ENCODE assay signal across 8 cellular contexts in genomic region chr20:62237772-62238568, GRCh38. TPM values are rescaled to one million over a fixed set of nuclear protein-coding genes. Genes with fewer than 3 reads are reported as not detected.
DNase-seq lines count a peak whose midpoint lies in the region; ATAC-seq and TF ChIP-seq lines count a peak whose summit lies in the region.

Gene OSBPL2, plus strand, starts transcription at chr20:62238521. Its CDS starts 17,664 bp downstream, at chr20:62256185.

- H3K4me3 ChIP-seq in dorsolateral prefrontal cortex (peak within 1 kb of the TSS; percentile 51 to 88 (median 77)), lower leg skin (ENCODE audit: low read depth, poor library complexity, severe bottlenecking) (peak within 1 kb of the TSS; percentile 64)

- TF ChIP-seq POLR2A in lower leg skin (IDR thresholded peaks at IDR 0.05), result no peak

- CTCF ChIA-PET in activated CD4-positive, alpha-beta memory T cell treated with anti-CD3 and anti-CD28 coated beads for 36 hours (lab: Charles Lee), result interaction anchor here (0.5 to 1.3 kb wide), 2 partner anchors 64 to 225 kb away, joined by 3 to 4 read pairs; partner anchors contain the start of gene ADRM1

- POLR2A ChIA-PET in activated CD4-positive, alpha-beta memory T cell treated with anti-CD3 and anti-CD28 coated beads for 36 hours (lab: Charles Lee), result interaction anchor here (1.1 kb wide), 1 partner anchor 9 kb away, joined by 3 read pairs; no protein-coding TSS in a partner anchor

- ATAC-seq in GM19438 (IDR thresholded peaks at IDR 0.05; ENCODE audit: low read depth, unreplicated experiment) (peak; percentile 99), HG03575 (IDR thresholded peaks at IDR 0.05; ENCODE audit: extremely low read depth, insufficient number of reproducible peaks, low FRiP score, unreplicated experiment) (peak; percentile 96)

- DNase-seq in CD14-positive monocyte (ENCODE audit: low spot score) (peak; percentile 100), NCI-H82 treated with DMSO at 0.1 percent for 48 hours (lab: John Stamatoyannopoulos, UW; ENCODE audit: unreplicated experiment) (peak; percentile 93), dorsolateral prefrontal cortex (peak; percentile 99 to 100 (median 100)), lower leg skin (ENCODE audit: low spot score in 2 of 2) (peak; percentile 99 to 100)
- DNase-seq in activated CD4-positive, alpha-beta memory T cell treated with anti-CD3 and anti-CD28 coated beads for 36 hours, result peak; percentile 100
- peak; percentile 100 for DNase-seq in stimulated activated CD4-positive, alpha-beta T cell treated with anti-CD3 and anti-CD28 coated beads, Interleukin-4, amount 100 ng/mL, for 48 hours (ENCODE audit: low read depth in 2 of 2)

- peaks cover 1 to 3% (median 2%) of the 10 kb centered on the region in 3 donors for H3K27me3 Mint-ChIP-seq in CD14-positive monocyte (ENCODE audit: low read depth in 3 of 3)
- no peaks in the 10 kb centered on the region for H3K27me3 Mint-ChIP-seq in activated CD4-positive, alpha-beta memory T cell treated with anti-CD3 and anti-CD28 coated beads for 36 hours

- H3K36me3 Mint-ChIP-seq in CD14-positive monocyte, result peaks cover 16 to 25% of the 10 kb centered on the region in 2 donors
- H3K36me3 Mint-ChIP-seq in activated CD4-positive, alpha-beta memory T cell treated with anti-CD3 and anti-CD28 coated beads for 36 hours, result no peaks in the 10 kb centered on the region

- peaks cover 0 to 6% (median 0%) of the 10 kb centered on the region in 45 donors for H3K27me3 ChIP-seq in dorsolateral prefrontal cortex

- no peak for TF ChIP-seq CTCF in CD14-positive monocyte (IDR thresholded peaks at IDR 0.05)
- peak in 4 of 56 donors; percentile 12 to 29 (median 22) for TF ChIP-seq CTCF in dorsolateral prefrontal cortex (IDR thresholded peaks at IDR 0.05 in 54 of 56, conservative IDR thresholded peaks at IDR 0.05 in 2 of 56; ENCODE audit: low read depth in 1 of 56, partially characterized antibody in 56 of 56)
- TF ChIP-seq CTCF in lower leg skin (IDR thresholded peaks at IDR 0.05), result no peak

- peak within 1 kb of the TSS; percentile 71 to 93 (median 83) for H3K27ac Mint-ChIP-seq in CD14-positive monocyte
- peak within 1 kb of the TSS; percentile 80 for H3K27ac Mint-ChIP-seq in activated CD4-positive, alpha-beta memory T cell treated with anti-CD3 and anti-CD28 coated beads for 36 hours

- 1 to 3% methylated on average over 49 to 53 of the region's 55 CpGs for WGBS in lower leg skin, 2 donors

- intact Hi-C loops in CD14-positive monocyte (cut with micrococcal nuclease) (loop anchor here (5.0 to 10.0 kb wide), 7 partner anchors 51 to 699 kb away; partner anchors contain the start of genes ADRM1 (in 1 of the 2), CABLES2 (in 1 of the 2), GID8 (in 1 of the 2) and LSM14B (in 1 of the 2)), dorsolateral prefrontal cortex (cut with DNase I) (loop anchor here in 1 of 2 donors (5.0 kb wide), 2 partner anchors 51 to 64 kb away; partner anchors contain the start of gene ADRM1), lower leg skin (cut with DNase I; ENCODE audit: low total_unique reads) (no loop called here)
- intact Hi-C loops in activated CD4-positive, alpha-beta memory T cell treated with anti-CD3 and anti-CD28 coated beads for 36 hours (cut with micrococcal nuclease), result loop anchor here (1.0 to 10.0 kb wide), 5 partner anchors 56 to 173 kb away; partner anchors contain the start of genes ADRM1, PSMA7, RPS21 and SS18L1

- peaks cover 34% of the 10 kb centered on the region for H3K4me1 Mint-ChIP-seq in CD14-positive monocyte
- peaks cover 37% of the 10 kb centered on the region for H3K4me1 Mint-ChIP-seq in activated CD4-positive, alpha-beta memory T cell treated with anti-CD3 and anti-CD28 coated beads for 36 hours (ENCODE audit: low read depth)

- peak within 1 kb of the TSS in 42 of 59 donors; percentile 1 to 82 (median 53) for H3K27ac ChIP-seq in dorsolateral prefrontal cortex

- peaks cover 3 to 7% (median 5%) of the 10 kb centered on the region in 7 donors for H3K9me3 Mint-ChIP-seq in CD14-positive monocyte
- H3K9me3 Mint-ChIP-seq in activated CD4-positive, alpha-beta memory T cell treated with anti-CD3 and anti-CD28 coated beads for 36 hours, result peaks cover 4% of the 10 kb centered on the region

- peak within 1 kb of the TSS; percentile 82 to 93 for H3K4me3 Mint-ChIP-seq in CD14-positive monocyte
- peak within 1 kb of the TSS; percentile 78 for H3K4me3 Mint-ChIP-seq in activated CD4-positive, alpha-beta memory T cell treated with anti-CD3 and anti-CD28 coated beads for 36 hours

RNA-seq across cellular contexts. Expression of gene OSBPL2, which starts in this region (rescaled TPM):
- polyA plus RNA-seq in CD14-positive monocyte, result 10 to 100 TPM; 12.9 to 17.9 TPM
- total RNA-seq in activated CD4-positive, alpha-beta memory T cell treated with anti-CD3 and anti-CD28 coated beads for 36 hours, result 10 to 100 TPM; 25.4 to 29.3 TPM
- total RNA-seq in dorsolateral prefrontal cortex, result 10 to 100 TPM; 54.4 to 93.9 (median 71.6) TPM
- 100 to 1,000 TPM in 1 of 4 donors, 10 to 100 TPM in 3; 69.7 to 135 (median 86.0) TPM for total RNA-seq in lower leg skin

Comparison
In these comparisons a context has a peak if more than half of its experiments do, and no peak if none do; other contexts are left out.
1. Peak in every context shown above with its lines: DNase-seq, ATAC-seq, H3K4me3 ChIP-seq and H3K27ac ChIP-seq.